Comparison of ENCODE assay signal across 14 cellular contexts in the genomic region with DNA sequence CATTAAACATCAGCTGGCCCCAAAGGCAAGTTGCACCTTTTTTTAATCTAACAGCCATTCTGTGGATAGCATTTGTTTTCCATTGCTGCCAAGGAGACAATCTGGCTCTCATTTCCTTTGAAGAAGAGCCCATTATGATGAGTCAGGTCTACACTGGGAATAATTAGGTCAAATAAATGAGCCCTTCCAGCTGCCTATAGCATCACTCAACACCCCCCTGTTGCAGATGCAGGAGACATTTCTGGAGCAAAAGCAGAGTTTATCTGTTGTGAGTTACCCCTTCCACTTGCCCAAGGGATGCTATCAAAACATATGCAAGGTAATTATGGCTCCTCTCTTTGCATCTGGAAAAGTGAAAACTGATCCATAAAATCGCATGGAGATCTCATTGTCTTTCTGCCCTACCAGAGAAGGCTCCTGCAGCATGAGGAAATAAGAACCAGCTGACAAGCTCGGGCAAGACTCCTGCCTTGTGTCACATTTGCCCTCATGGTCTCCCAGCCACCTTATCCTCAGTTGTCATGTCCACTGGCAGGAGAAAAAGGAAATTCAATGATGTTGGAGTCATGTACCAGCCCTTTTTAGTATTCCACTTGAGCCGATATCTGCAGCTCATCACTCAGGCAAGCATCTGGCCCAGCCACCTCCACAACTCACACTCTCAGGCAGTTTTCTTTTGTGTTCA.
DNase-seq lines count a peak whose midpoint lies in the region; ATAC-seq and TF ChIP-seq lines count a peak whose summit lies in the region.
"Had no signal": no experiment of that assay in that cellular context is flagged by ENCODE, and none has a peak within 500 bp of the region (broad histone marks: within the 10 kb centered on the region; RNA-seq: fewer than 3 reads in every experiment).

No MANE protein-coding gene starts in this region.

- H3K36me3 ChIP-seq in mesenchymal stem cell (ENCODE audit: control insufficient read depth in 1 of 2, insufficient read depth in 2 of 2, low read depth in 1 of 2, low read length in 2 of 2) (no peaks in the 10 kb centered on the region), gastrocnemius medialis (no peaks in the 10 kb centered on the region), mammary epithelial cell (ENCODE audit: insufficient read depth, low read length) (no peaks in the 10 kb centered on the region)
- H3K36me3 ChIP-seq: pancreas had no signal

- ATAC-seq in gastrocnemius medialis: no peak

- H3K27ac ChIP-seq in mesenchymal stem cell (ENCODE audit: low read length, poor library complexity, severe bottlenecking) (no peak overlapping the region), gastrocnemius medialis (no peak overlapping the region), mammary epithelial cell (ENCODE audit: insufficient read depth, low read depth, low read length) (no peak overlapping the region)
- H3K27ac ChIP-seq: coronary artery, pancreas had no signal

- H3K4me1 ChIP-seq in mesenchymal stem cell (ENCODE audit: control insufficient read depth, insufficient read depth, low read depth, low read length): peaks cover 2% of the 10 kb centered on the region
- no peaks in the 10 kb centered on the region for H3K4me1 ChIP-seq in gastrocnemius medialis
- no peaks in the 10 kb centered on the region for H3K4me1 ChIP-seq in mammary epithelial cell (ENCODE audit: insufficient read depth, low read length)
- H3K4me1 ChIP-seq: pancreas had no signal

- no peak overlapping the region for H3K27ac Mint-ChIP-seq in activated CD4-positive, alpha-beta T cell treated with anti-CD3 and anti-CD28 coated beads, Interleukin-2, amount 10 ng/mL, durations not matched to agents 24 days and 14 days
- H3K27ac Mint-ChIP-seq in MCF 10A (ENCODE audit: low read depth, unreplicated experiment): no peak overlapping the region
- H3K27ac Mint-ChIP-seq: activated CD4-positive, alpha-beta T cell treated with anti-CD3 and anti-CD28 coated beads, Interleukin-2, amount 10 ng/mL, durations not matched to agents 7 days and 5 days had no signal

- no peak overlapping the region for H4K91ac ChIP-seq in mesenchymal stem cell (ENCODE audit: low read length)

- H3K14ac ChIP-seq in mesenchymal stem cell (ENCODE audit: low read length in 2 of 2): no peak overlapping the region

- in situ Hi-C loops in gastrocnemius medialis (cut with MboI; ENCODE audit: low sequenced_read_pairs in 4 of 4) (no loop called here), mammary epithelial cell (cut with MboI; ENCODE audit: low sequenced_read_pairs in 2 of 2) (no loop called here)

- H3K9me3 ChIP-seq in mesenchymal stem cell (ENCODE audit: control insufficient read depth, low read length) (peaks cover 8% of the 10 kb centered on the region), gastrocnemius medialis (no peaks in the 10 kb centered on the region), mammary epithelial cell (replicated peaks; ENCODE audit: insufficient read depth, low read length) (no peaks in the 10 kb centered on the region)
- H3K9me3 ChIP-seq: pancreas had no signal

- H3K23ac ChIP-seq in mesenchymal stem cell (ENCODE audit: low read length in 2 of 2): no peak overlapping the region

- H3K4me3 Mint-ChIP-seq in activated CD4-positive, alpha-beta T cell treated with anti-CD3 and anti-CD28 coated beads, Interleukin-2, amount 10 ng/mL, durations not matched to agents 24 days and 14 days: no peak overlapping the region
- no peak overlapping the region for H3K4me3 Mint-ChIP-seq in MCF 10A (ENCODE audit: unreplicated experiment)
- H3K4me3 Mint-ChIP-seq: activated CD4-positive, alpha-beta T cell treated with anti-CD3 and anti-CD28 coated beads, Interleukin-2, amount 10 ng/mL, durations not matched to agents 7 days and 5 days had no signal

- no peaks in the 10 kb centered on the region for H3K36me3 Mint-ChIP-seq in activated CD4-positive, alpha-beta T cell treated with anti-CD3 and anti-CD28 coated beads, Interleukin-2, amount 10 ng/mL, durations not matched to agents 24 days and 14 days (ENCODE audit: low read depth)
- H3K36me3 Mint-ChIP-seq in MCF 10A (ENCODE audit: insufficient read depth, unreplicated experiment): no peaks in the 10 kb centered on the region

- intact Hi-C loops in activated CD4-positive, alpha-beta T cell treated with anti-CD3 and anti-CD28 coated beads, Interleukin-2, amount 10 ng/mL, durations not matched to agents 24 days and 14 days (cut with micrococcal nuclease): no loop called here
- intact Hi-C loops in gastrocnemius medialis (cut with DNase I; ENCODE audit: low total_unique reads) (no loop called here), mammary epithelial cell (cut with micrococcal nuclease) (no loop called here), MCF 10A (cut with micrococcal nuclease) (no loop called here)

- H3K9ac ChIP-seq in mesenchymal stem cell (ENCODE audit: low read length): peak overlapping the region; percentile 71
- H3K9ac ChIP-seq in mammary epithelial cell (ENCODE audit: insufficient read depth, low read length): no peak overlapping the region

- H3K4ac ChIP-seq in mesenchymal stem cell (ENCODE audit: low read depth in 1 of 2, low read length in 2 of 2): no peak overlapping the region

- POLR2A ChIA-PET in MCF 10A (lab: Yijun Ruan, JAX): no interaction called here

- no peak for TF ChIP-seq POLR2A in gastrocnemius medialis (IDR thresholded peaks at IDR 0.05)

- no peaks in the 10 kb centered on the region for H3K27me3 Mint-ChIP-seq in activated CD4-positive, alpha-beta T cell treated with anti-CD3 and anti-CD28 coated beads, Interleukin-2, amount 10 ng/mL, durations not matched to agents 24 days and 14 days
- H3K27me3 Mint-ChIP-seq in MCF 10A (ENCODE audit: insufficient read depth, unreplicated experiment): peaks cover 63% of the 10 kb centered on the region
- H3K27me3 Mint-ChIP-seq: activated CD4-positive, alpha-beta T cell treated with anti-CD3 and anti-CD28 coated beads, Interleukin-2, amount 10 ng/mL, durations not matched to agents 7 days and 5 days had no signal

- no peak overlapping the region for H4K8ac ChIP-seq in mesenchymal stem cell (ENCODE audit: low read length)

- no peak overlapping the region for H2BK15ac ChIP-seq in mesenchymal stem cell (ENCODE audit: low read depth, poor library complexity, severe bottlenecking)

- no peaks in the 10 kb centered on the region for H3K79me2 ChIP-seq in mammary epithelial cell (ENCODE audit: insufficient read depth, low read length)

- H2BK5ac ChIP-seq in mesenchymal stem cell (ENCODE audit: low read depth, low read length, poor library complexity, severe bottlenecking): no peak overlapping the region

- peak; percentile 92 for DNase-seq in DMS 273 treated with DMSO at 0.1 percent for 48 hours (lab: John Stamatoyannopoulos, UW)
- DNase-seq in NCI-H1694 treated with DMSO at 0.1 percent for 48 hours (lab: John Stamatoyannopoulos, UW): peak; percentile 62
- DNase-seq in choroid plexus epithelial cell (ENCODE audit: low read depth): peak; percentile 76
- DNase-seq in mesenchymal stem cell: no peak
- DNase-seq in activated CD4-positive, alpha-beta T cell treated with anti-CD3 and anti-CD28 coated beads, Interleukin-2, amount 10 ng/mL, durations not matched to agents 24 days and 14 days: no peak
- DNase-seq in gastrocnemius medialis: no peak
- no peak for DNase-seq in mammary epithelial cell
- DNase-seq in MCF 10A (ENCODE audit: unreplicated experiment): no peak
- DNase-seq: activated CD4-positive, alpha-beta T cell treated with anti-CD3 and anti-CD28 coated beads, Interleukin-2, amount 10 ng/mL, durations not matched to agents 7 days and 5 days; pancreas; stimulated activated naive CD4-positive, alpha-beta T cell treated with Interleukin-2 at 50 U/mL for 16 hours; SW 1271 had no signal

- BruUV-seq in mammary epithelial cell (replicated peaks; lab: Mats Ljungman, UMichigan) (no TSS peak), MCF 10A (replicated peaks; lab: Mats Ljungman, UMichigan) (no TSS peak)

- H2BK12ac ChIP-seq in mesenchymal stem cell (ENCODE audit: low read length in 2 of 2): no peak overlapping the region

- CTCF ChIA-PET in mammary epithelial cell (lab: Charles Lee; ENCODE audit: low non-redundant PET): no interaction called here
- CTCF ChIA-PET in MCF 10A (lab: Yijun Ruan, JAX): interaction anchor here (0.6 kb wide), 1 partner anchor 11 kb away, joined by 3 read pairs; no protein-coding TSS in a partner anchor

- H3K27me3 ChIP-seq in mesenchymal stem cell (ENCODE audit: control insufficient read depth in 1 of 2, insufficient read depth in 1 of 2, low read length in 2 of 2): no peaks in the 10 kb centered on the region
- no peaks in the 10 kb centered on the region for H3K27me3 ChIP-seq in gastrocnemius medialis
- no peaks in the 10 kb centered on the region for H3K27me3 ChIP-seq in mammary epithelial cell (ENCODE audit: insufficient read depth, low read length)
- H3K27me3 ChIP-seq: pancreas had no signal

- no peaks in the 10 kb centered on the region for H3K4me1 Mint-ChIP-seq in activated CD4-positive, alpha-beta T cell treated with anti-CD3 and anti-CD28 coated beads, Interleukin-2, amount 10 ng/mL, durations not matched to agents 24 days and 14 days
- no peaks in the 10 kb centered on the region for H3K4me1 Mint-ChIP-seq in MCF 10A (ENCODE audit: insufficient read depth, unreplicated experiment)
- H3K4me1 Mint-ChIP-seq: activated CD4-positive, alpha-beta T cell treated with anti-CD3 and anti-CD28 coated beads, Interleukin-2, amount 10 ng/mL, durations not matched to agents 7 days and 5 days had no signal

- no peak overlapping the region for H3K4me3 ChIP-seq in choroid plexus epithelial cell (ENCODE audit: low read depth, low read length)
- no peak overlapping the region for H3K4me3 ChIP-seq in mesenchymal stem cell (ENCODE audit: insufficient read depth in 1 of 2, low read depth in 1 of 2, low read length in 2 of 2)
- no peak overlapping the region for H3K4me3 ChIP-seq in gastrocnemius medialis
- H3K4me3 ChIP-seq in mammary epithelial cell (replicated peaks in 1 of 3; ENCODE audit: insufficient read depth in 1 of 3, low read depth in 2 of 3, low read length in 3 of 3): no peak overlapping the region
- H3K4me3 ChIP-seq: coronary artery, lung, pancreas had no signal

- no peaks in the 10 kb centered on the region for H4K20me1 ChIP-seq in mammary epithelial cell (ENCODE audit: insufficient read depth, low read length)

- no peak overlapping the region for H3K18ac ChIP-seq in mesenchymal stem cell (ENCODE audit: low read depth in 1 of 2, low read length in 2 of 2)

- dilution Hi-C loops in mammary epithelial cell (cut with HindIII; ENCODE audit: low sequenced_read_pairs): no loop called here

- no peak overlapping the region for H2AK5ac ChIP-seq in mesenchymal stem cell (ENCODE audit: low read length, severe bottlenecking)

- 100% methylated on average over 3 of the region's 3 CpGs for WGBS in mesenchymal stem cell
- 52% methylated on average over 3 of the region's 3 CpGs for WGBS in mammary epithelial cell (ENCODE audit: low coverage, missing lambda C conversion rate)

- H3K9me3 Mint-ChIP-seq in activated CD4-positive, alpha-beta T cell treated with anti-CD3 and anti-CD28 coated beads, Interleukin-2, amount 10 ng/mL, durations not matched to agents 24 days and 14 days: no peaks in the 10 kb centered on the region
- H3K9me3 Mint-ChIP-seq in MCF 10A (ENCODE audit: unreplicated experiment): no peaks in the 10 kb centered on the region
- H3K9me3 Mint-ChIP-seq: activated CD4-positive, alpha-beta T cell treated with anti-CD3 and anti-CD28 coated beads, Interleukin-2, amount 10 ng/mL, durations not matched to agents 7 days and 5 days had no signal

- no peak for TF ChIP-seq CTCF in choroid plexus epithelial cell (conservative IDR thresholded peaks at IDR 0.05; ENCODE audit: low read depth, low read length)
- TF ChIP-seq CTCF in gastrocnemius medialis (IDR thresholded peaks at IDR 0.05 in 4 of 5, conservative IDR thresholded peaks at IDR 0.05 in 1 of 5): no peak
- no peak for TF ChIP-seq CTCF in mammary epithelial cell (conservative IDR thresholded peaks at IDR 0.05 in 1 of 2, IDR thresholded peaks at IDR 0.05 in 1 of 2; ENCODE audit: extremely low read depth in 1 of 2, insufficient read depth in 1 of 2, low read depth in 1 of 2, low read length in 2 of 2)
- TF ChIP-seq CTCF in MCF 10A (IDR thresholded peaks at IDR 0.05; ENCODE audit: unreplicated experiment): no peak

- H3K79me1 ChIP-seq in mesenchymal stem cell (replicated peaks; ENCODE audit: low read length, poor library complexity, severe bottlenecking): no peaks in the 10 kb centered on the region

- no peak overlapping the region for H3K4me2 ChIP-seq in mesenchymal stem cell (ENCODE audit: low read length, poor library complexity, severe bottlenecking)
- no peak overlapping the region for H3K4me2 ChIP-seq in mammary epithelial cell (ENCODE audit: insufficient read depth, low read depth, low read length)

- H2AFZ ChIP-seq in mesenchymal stem cell (ENCODE audit: low read depth, low read length): no peak overlapping the region
- no peak overlapping the region for H2AFZ ChIP-seq in mammary epithelial cell (ENCODE audit: low read depth, low read length)

- H2BK120ac ChIP-seq in mesenchymal stem cell (ENCODE audit: low read depth, low read length): no peak overlapping the region

Comparison
In these comparisons a context has a peak if more than half of its experiments do, and no peak if none do; other contexts are left out.
1. DNase-seq: peak in DMS 273 treated with DMSO at 0.1 percent for 48 hours (single experiment), NCI-H1694 treated with DMSO at 0.1 percent for 48 hours (single experiment) and choroid plexus epithelial cell (single experiment); none in mesenchymal stem cell (single experiment), activated CD4-positive, alpha-beta T cell treated with anti-CD3 and anti-CD28 coated beads, Interleukin-2, amount 10 ng/mL, durations not matched to agents 24 days and 14 days (single experiment), gastrocnemius medialis (0 of 2), mammary epithelial cell (single experiment) and MCF 10A (single experiment).